9 cellular contexts compared by ENCODE assay signal in genomic region chr1:59072017-59072947, GRCh38.
DNase-seq lines count a peak whose midpoint lies in the region; ATAC-seq and TF ChIP-seq lines count a peak whose summit lies in the region.
"Had no signal": no experiment of that assay in that cellular context is flagged by ENCODE, and none has a peak within 500 bp of the region (broad histone marks: within the 10 kb centered on the region; RNA-seq: fewer than 3 reads in every experiment).

No MANE protein-coding gene starts in this region.

- H3K18ac ChIP-seq in mesenchymal stem cell (ENCODE audit: low read depth in 1 of 2, low read length in 2 of 2) = peak overlapping the region; percentile 72 to 86
- H3K18ac ChIP-seq in trophoblast cell (ENCODE audit: low read length) = no peak overlapping the region

- peaks cover 24% of the 10 kb centered on the region for H3K4me1 Mint-ChIP-seq in activated CD4-positive, alpha-beta T cell treated with anti-CD3 and anti-CD28 coated beads, Interleukin-2, amount 10 ng/mL, durations not matched to agents 24 days and 14 days

- H3K36me3 ChIP-seq in DND-41 (ENCODE audit: insufficient read depth, low read length) (no peaks in the 10 kb centered on the region), HUES48 (ENCODE audit: control insufficient read depth, insufficient read depth, low read length) (no peaks in the 10 kb centered on the region), mesenchymal stem cell (ENCODE audit: control insufficient read depth in 1 of 2, insufficient read depth in 2 of 2, low read depth in 1 of 2, low read length in 2 of 2) (peaks cover 0 to 3% of the 10 kb centered on the region in 2 experiments), trophoblast cell (ENCODE audit: control insufficient read depth in 1 of 2, insufficient read depth in 2 of 2, low read length in 2 of 2) (no peaks in the 10 kb centered on the region)
- H3K36me3 ChIP-seq: cardiac muscle cell had no signal

- H2BK15ac ChIP-seq in mesenchymal stem cell (ENCODE audit: low read depth, poor library complexity, severe bottlenecking) = peak overlapping the region; percentile 65

- H2BK120ac ChIP-seq in mesenchymal stem cell (ENCODE audit: low read depth, low read length) (peak overlapping the region; percentile 75), trophoblast cell (ENCODE audit: insufficient read depth, low read length, poor library complexity) (no peak overlapping the region)

- H4K8ac ChIP-seq in mesenchymal stem cell (ENCODE audit: low read length) = peak overlapping the region; percentile 47
- H4K8ac ChIP-seq in trophoblast cell (ENCODE audit: low read depth, low read length) = no peak overlapping the region

- H4K91ac ChIP-seq in mesenchymal stem cell (ENCODE audit: low read length) (peak overlapping the region; percentile 76), trophoblast cell (ENCODE audit: low read depth, low read length) (no peak overlapping the region)

- H3K9ac ChIP-seq in DND-41 (ENCODE audit: low read depth, low read length) (peak overlapping the region; percentile 31), HUES48 (ENCODE audit: low read depth, low read length) (no peak overlapping the region), mesenchymal stem cell (ENCODE audit: low read length) (no peak overlapping the region), trophoblast cell (ENCODE audit: low read length) (no peak overlapping the region)

- peak; percentile 28 for TF ChIP-seq CTCF in DND-41 (IDR thresholded peaks at IDR 0.05; ENCODE audit: borderline replicate concordance, extremely low read depth, low read length, poor library complexity, severe bottlenecking)

- H3K27ac Mint-ChIP-seq in activated CD4-positive, alpha-beta T cell treated with anti-CD3 and anti-CD28 coated beads, Interleukin-2, amount 10 ng/mL, durations not matched to agents 24 days and 14 days = peak overlapping the region; percentile 83

- 24% methylated on average over 8 of the region's 9 CpGs for WGBS in mesenchymal stem cell
- no CpG with 5 or more reads among the region's 9 CpGs for WGBS in trophoblast cell (ENCODE audit: extremely low coverage, insufficient coverage, insufficient read length)

- H2AK5ac ChIP-seq in mesenchymal stem cell (ENCODE audit: low read length, severe bottlenecking) (peak overlapping the region; percentile 96), trophoblast cell (ENCODE audit: low read length) (no peak overlapping the region)

- H3K27me3 ChIP-seq in DND-41 (ENCODE audit: insufficient read depth, low read length, poor library complexity) (no peaks in the 10 kb centered on the region), HUES48 (ENCODE audit: control insufficient read depth, insufficient read depth, low read length) (no peaks in the 10 kb centered on the region), mesenchymal stem cell (ENCODE audit: control insufficient read depth in 1 of 2, insufficient read depth in 1 of 2, low read length in 2 of 2) (no peaks in the 10 kb centered on the region), trophoblast cell (ENCODE audit: insufficient read depth, low read length) (no peaks in the 10 kb centered on the region)

- H3K27ac ChIP-seq in DND-41 (ENCODE audit: low read length) (peak overlapping the region; percentile 78), HUES48 (ENCODE audit: low read depth, low read length) (peak overlapping the region; percentile 68), mesenchymal stem cell (ENCODE audit: low read length, poor library complexity, severe bottlenecking) (no peak overlapping the region), trophoblast cell (ENCODE audit: low read depth, low read length) (no peak overlapping the region)
- H3K27ac ChIP-seq: cardiac muscle cell had no signal

- H3K79me2 ChIP-seq in DND-41 (ENCODE audit: insufficient read depth, low read length) (no peaks in the 10 kb centered on the region), trophoblast cell (ENCODE audit: control insufficient read depth, insufficient read depth, low read length, poor library complexity) (no peaks in the 10 kb centered on the region)

- H3K4me3 Mint-ChIP-seq in activated CD4-positive, alpha-beta T cell treated with anti-CD3 and anti-CD28 coated beads, Interleukin-2, amount 10 ng/mL, durations not matched to agents 24 days and 14 days = peak overlapping the region; percentile 57

- H3K27me3 Mint-ChIP-seq in activated CD4-positive, alpha-beta T cell treated with anti-CD3 and anti-CD28 coated beads, Interleukin-2, amount 10 ng/mL, durations not matched to agents 24 days and 14 days = no peaks in the 10 kb centered on the region

- H2BK5ac ChIP-seq in mesenchymal stem cell (ENCODE audit: low read depth, low read length, poor library complexity, severe bottlenecking) (no peak overlapping the region), trophoblast cell (ENCODE audit: low read depth, low read length, poor library complexity) (no peak overlapping the region)

- ATAC-seq in DND-41 (ENCODE audit: insufficient read depth, low read depth) = peak; percentile 70
- ATAC-seq in GM21360 (IDR thresholded peaks at IDR 0.05; ENCODE audit: unreplicated experiment) = no peak
- ATAC-seq in HG03159 (IDR thresholded peaks at IDR 0.05; ENCODE audit: unreplicated experiment) = no peak

- peak; percentile 59 for DNase-seq in DND-41
- DNase-seq in activated CD4-positive, alpha-beta T cell treated with anti-CD3 and anti-CD28 coated beads, Interleukin-2, amount 10 ng/mL, durations not matched to agents 24 days and 14 days = peak; percentile 63
- DNase-seq in mesenchymal stem cell = peak; percentile 54
- no peak for DNase-seq in cerebellar nuclear complex (lab: John Stamatoyannopoulos, UW)
- DNase-seq in trophoblast cell = no peak

- H3K14ac ChIP-seq in mesenchymal stem cell (ENCODE audit: low read length in 2 of 2) (no peak overlapping the region), trophoblast cell (ENCODE audit: low read length) (no peak overlapping the region)

- no peaks in the 10 kb centered on the region for H3K79me1 ChIP-seq in mesenchymal stem cell (replicated peaks; ENCODE audit: low read length, poor library complexity, severe bottlenecking)
- H3K79me1 ChIP-seq in trophoblast cell (ENCODE audit: low read length) = no peaks in the 10 kb centered on the region

- intact Hi-C loops in activated CD4-positive, alpha-beta T cell treated with anti-CD3 and anti-CD28 coated beads, Interleukin-2, amount 10 ng/mL, durations not matched to agents 24 days and 14 days (cut with micrococcal nuclease) = no loop called here

- H4K12ac ChIP-seq in trophoblast cell (ENCODE audit: low read depth, low read length) = no peak overlapping the region

- peak overlapping the region in 1 of 2 experiments; percentile 2; a peak in 1 of 4 replicates for H3K4me3 ChIP-seq in DND-41 (ENCODE audit: low read depth in 1 of 2, low read length in 2 of 2)
- H3K4me3 ChIP-seq in HUES48 (ENCODE audit: low read depth, low read length) = no peak overlapping the region
- no peak overlapping the region for H3K4me3 ChIP-seq in mesenchymal stem cell (ENCODE audit: insufficient read depth in 1 of 2, low read depth in 1 of 2, low read length in 2 of 2)
- H3K4me3 ChIP-seq in trophoblast cell (ENCODE audit: low read depth, low read length) = no peak overlapping the region
- H3K4me3 ChIP-seq: cardiac muscle cell had no signal

- H3K9me3 ChIP-seq in DND-41 (ENCODE audit: insufficient read depth, low read length, severe bottlenecking) = no peaks in the 10 kb centered on the region
- H3K9me3 ChIP-seq in HUES48 (ENCODE audit: control insufficient read depth, insufficient read depth, low read length) = no peaks in the 10 kb centered on the region
- no peaks in the 10 kb centered on the region for H3K9me3 ChIP-seq in mesenchymal stem cell (ENCODE audit: control insufficient read depth, low read length)
- H3K9me3 ChIP-seq in trophoblast cell (ENCODE audit: insufficient read depth, low read depth, low read length) = no peaks in the 10 kb centered on the region

- H3K9me3 Mint-ChIP-seq in activated CD4-positive, alpha-beta T cell treated with anti-CD3 and anti-CD28 coated beads, Interleukin-2, amount 10 ng/mL, durations not matched to agents 24 days and 14 days = peaks cover 11% of the 10 kb centered on the region

- H2AFZ ChIP-seq in DND-41 (ENCODE audit: low read depth, low read length) (peak overlapping the region; percentile 84), mesenchymal stem cell (ENCODE audit: low read depth, low read length) (peak overlapping the region; percentile 54), trophoblast cell (ENCODE audit: insufficient read depth, low read length, poor library complexity) (no peak overlapping the region)

- H3K4ac ChIP-seq in mesenchymal stem cell (ENCODE audit: low read depth in 1 of 2, low read length in 2 of 2) (peak overlapping the region in 1 of 2 experiments; percentile 61), trophoblast cell (ENCODE audit: low read depth, low read length) (no peak overlapping the region)

- peaks cover 28% of the 10 kb centered on the region for H3K4me1 ChIP-seq in DND-41 (ENCODE audit: insufficient read depth, low read length)
- peaks cover 65% of the 10 kb centered on the region for H3K4me1 ChIP-seq in HUES48 (ENCODE audit: control insufficient read depth, insufficient read depth, low read length)
- H3K4me1 ChIP-seq in mesenchymal stem cell (ENCODE audit: control insufficient read depth, insufficient read depth, low read depth, low read length) = peaks cover 5% of the 10 kb centered on the region
- peaks cover 0 to 2% of the 10 kb centered on the region in 2 experiments for H3K4me1 ChIP-seq in trophoblast cell (ENCODE audit: control insufficient read depth in 1 of 2, insufficient read depth in 2 of 2, low read length in 2 of 2)

- H4K20me1 ChIP-seq in DND-41 (ENCODE audit: insufficient read depth, low read length) = no peaks in the 10 kb centered on the region

- peak overlapping the region; percentile 93 to 96 for H2BK12ac ChIP-seq in mesenchymal stem cell (ENCODE audit: low read length in 2 of 2)
- no peak overlapping the region for H2BK12ac ChIP-seq in trophoblast cell (ENCODE audit: low read length)

- H3K4me2 ChIP-seq in DND-41 (ENCODE audit: insufficient read depth, low read length) (peak overlapping the region; percentile 52), mesenchymal stem cell (ENCODE audit: low read length, poor library complexity, severe bottlenecking) (no peak overlapping the region), trophoblast cell (ENCODE audit: low read length) (no peak overlapping the region)

- H3K23ac ChIP-seq in mesenchymal stem cell (ENCODE audit: low read length in 2 of 2) (no peak overlapping the region), trophoblast cell (ENCODE audit: low read length) (no peak overlapping the region)

- peaks cover 12% of the 10 kb centered on the region for H3K36me3 Mint-ChIP-seq in activated CD4-positive, alpha-beta T cell treated with anti-CD3 and anti-CD28 coated beads, Interleukin-2, amount 10 ng/mL, durations not matched to agents 24 days and 14 days (ENCODE audit: low read depth)

Comparison
In these comparisons a context has a peak if more than half of its experiments do, and no peak if none do; other contexts are left out.
1. DNase-seq: peak in DND-41 (single experiment), activated CD4-positive, alpha-beta T cell treated with anti-CD3 and anti-CD28 coated beads, Interleukin-2, amount 10 ng/mL, durations not matched to agents 24 days and 14 days (single experiment) and mesenchymal stem cell (single experiment); none in cerebellar nuclear complex (0 of 2) and trophoblast cell (0 of 2).
2. H3K27ac ChIP-seq: peak in DND-41 (single experiment) and HUES48 (single experiment); none in mesenchymal stem cell (single experiment) and trophoblast cell (single experiment).